ENCODE assay signal across 11 cellular contexts in genomic region chr2:74566423-74567085, GRCh38. TPM values are rescaled to one million over a fixed set of nuclear protein-coding genes. Genes with fewer than 3 reads are reported as not detected.
DNase-seq lines count a peak whose midpoint lies in the region; ATAC-seq and TF ChIP-seq lines count a peak whose summit lies in the region.
"Had no signal": no experiment of that assay in that cellular context is flagged by ENCODE, and none has a peak within 500 bp of the region (broad histone marks: within the 10 kb centered on the region; RNA-seq: fewer than 3 reads in every experiment).

No MANE protein-coding gene starts in this region.

- H3K79me2 ChIP-seq in GM23338 (replicated peaks; ENCODE audit: insufficient read depth): no peaks in the 10 kb centered on the region

- H3K27ac Mint-ChIP-seq in activated naive CD8-positive, alpha-beta T cell: peak overlapping the region; percentile 71
- H3K27ac Mint-ChIP-seq in GM23338: no peak overlapping the region

- no peaks in the 10 kb centered on the region; the same call in 1 of the 2 replicates for H4K20me1 ChIP-seq in GM23338 (replicated peaks; ENCODE audit: insufficient read depth)

- no peak for TF ChIP-seq CTCF in GM23338 (conservative IDR thresholded peaks at IDR 0.05; ENCODE audit: low read depth in 2 of 2)

- no peak overlapping the region for H3K4me2 ChIP-seq in GM23338

- H3K36me3 Mint-ChIP-seq in activated naive CD8-positive, alpha-beta T cell: no peaks in the 10 kb centered on the region
- H3K36me3 Mint-ChIP-seq in GM23338 (ENCODE audit: low read depth): no peaks in the 10 kb centered on the region

- H3K4me1 ChIP-seq in GM23338 (ENCODE audit: insufficient read depth): no peaks in the 10 kb centered on the region

- H3K9me3 Mint-ChIP-seq in activated naive CD8-positive, alpha-beta T cell (ENCODE audit: low read depth): no peaks in the 10 kb centered on the region
- no peaks in the 10 kb centered on the region for H3K9me3 Mint-ChIP-seq in GM23338
- H3K9me3 Mint-ChIP-seq: neural crest cell had no signal

- intact Hi-C loops in left colon (cut with DNase I, micrococcal nuclease): no loop called here

- DNase-seq in COLO829 (ENCODE audit: low spot score): peak; percentile 73
- peak; percentile 78 for DNase-seq in HCEC 1CT
- no peak for DNase-seq in left colon
- DNase-seq in GM23338 (ENCODE audit: low spot score): no peak
- DNase-seq in NCI-H1048 (lab: John Stamatoyannopoulos, UW): no peak
- DNase-seq in HuH-7 (ENCODE audit: low spot score): no peak
- DNase-seq: activated effector memory CD4-positive, alpha-beta T cell treated with Interleukin-2 at 50 U/mL for 16 hours; glutamatergic neuron had no signal

- no peaks in the 10 kb centered on the region for H3K9me2 ChIP-seq in GM23338 (ENCODE audit: insufficient read depth)

- H3K27me3 Mint-ChIP-seq in activated naive CD8-positive, alpha-beta T cell: peaks cover 8% of the 10 kb centered on the region
- H3K27me3 Mint-ChIP-seq in GM23338 (ENCODE audit: insufficient read depth, low read depth, poor library complexity): peaks cover 8% of the 10 kb centered on the region

- peak overlapping the region; percentile 41 for H3K4me3 Mint-ChIP-seq in activated naive CD8-positive, alpha-beta T cell
- H3K4me3 Mint-ChIP-seq in GM23338: no peak overlapping the region
- H3K4me3 Mint-ChIP-seq: neural crest cell had no signal

- H3K27ac ChIP-seq in GM23338 (ENCODE audit: low read depth): no peak overlapping the region

- H2AFZ ChIP-seq in GM23338: no peak overlapping the region

- peaks cover 8% of the 10 kb centered on the region for H3K4me1 Mint-ChIP-seq in activated naive CD8-positive, alpha-beta T cell (ENCODE audit: low read depth)
- peaks cover 5% of the 10 kb centered on the region; the same call in 1 of the 3 replicates for H3K4me1 Mint-ChIP-seq in GM23338
- H3K4me1 Mint-ChIP-seq: neural crest cell had no signal

- H3K36me3 ChIP-seq in GM23338 (ENCODE audit: insufficient read depth): no peaks in the 10 kb centered on the region

- peaks cover 4% of the 10 kb centered on the region; the same call in 1 of the 2 replicates for H3K27me3 ChIP-seq in GM23338 (ENCODE audit: insufficient read depth)

- peak; percentile 45 for ATAC-seq in left colon
- ATAC-seq in GM18520 (IDR thresholded peaks at IDR 0.05; ENCODE audit: unreplicated experiment): no peak
- no peak for ATAC-seq in GM23338

- H3F3A ChIP-seq in GM23338 (replicated peaks; ENCODE audit: low read depth): no peaks in the 10 kb centered on the region

- H3K4me3 ChIP-seq in GM23338: no peak overlapping the region

TF ChIP-seq in GM23338, 12 proteins besides CTCF, POLR2A, EP300 and RAD21:
- TF ChIP-seq ZNF331 (CRISPR knock-in tag; IDR thresholded peaks at IDR 0.05; ENCODE audit: low read depth) (no peak), EZH2phosphoT487 (IDR thresholded peaks at IDR 0.05; ENCODE audit: unreplicated experiment) (no peak), POLR2AphosphoS5 (IDR thresholded peaks at IDR 0.05; ENCODE audit: low read depth) (no peak)

RNA-seq across cellular contexts. Expression of gene DOK1, which starts 12.0 kb away (rescaled TPM):
- total RNA-seq in left colon: 10 to 100 TPM; 16.1 to 21.4 TPM
- 14.6 and 15.5 TPM in 2 replicates for total RNA-seq in GM23338 (2014; rRNA removed; shearing (Covaris generic))
- 3.4 and 3.9 TPM in 2 replicates for polyA plus RNA-seq in GM23338 (2016; fragmentation: Nextera tagmentation; extraction: Ambion mirVana)

RNA-seq across cellular contexts. Expression of gene LOXL3, which starts 12.8 kb away (rescaled TPM):
- total RNA-seq in left colon: 1 to 10 TPM; 1.5 to 3.4 TPM
- total RNA-seq in GM23338 (2014; rRNA removed; shearing (Covaris generic)): 12.2 and 14.9 TPM in 2 replicates
- 4.4 and 4.7 TPM in 2 replicates for polyA plus RNA-seq in GM23338 (2016; fragmentation: Nextera tagmentation; extraction: Ambion mirVana)

RNA-seq across cellular contexts. Expression of gene HTRA2, which starts 36.8 kb away (rescaled TPM):
- total RNA-seq in left colon: 10 to 100 TPM; 22.3 to 23.0 TPM
- total RNA-seq in GM23338 (2014; rRNA removed; shearing (Covaris generic)): 17.2 and 19.7 TPM in 2 replicates
- 17.8 and 19.5 TPM in 2 replicates for polyA plus RNA-seq in GM23338 (2016; fragmentation: Nextera tagmentation; extraction: Ambion mirVana)

RNA-seq across cellular contexts. Expression of gene AUP1, which starts 37.0 kb away (rescaled TPM):
- total RNA-seq in left colon: 100 to 1,000 TPM; 124 to 133 TPM
- 89.4 and 105 TPM in 2 replicates for total RNA-seq in GM23338 (2014; rRNA removed; shearing (Covaris generic))
- 98.7 and 101 TPM in 2 replicates for polyA plus RNA-seq in GM23338 (2016; fragmentation: Nextera tagmentation; extraction: Ambion mirVana)

RNA-seq across cellular contexts. Expression of gene DQX1, which starts 40.5 kb away (rescaled TPM):
- 10 to 100 TPM; 34.3 to 44.0 TPM for total RNA-seq in left colon
- total RNA-seq in GM23338 (2014; rRNA removed; shearing (Covaris generic)): 0.52 and 0.74 TPM in 2 replicates
- polyA plus RNA-seq in GM23338 (2016; fragmentation: Nextera tagmentation; extraction: Ambion mirVana): 0.32 and 0.54 TPM in 2 replicates

Comparison
In these comparisons a context has a peak if more than half of its experiments do, and no peak if none do; other contexts are left out.
1. DNase-seq: peak in COLO829 (single experiment) and HCEC 1CT (single experiment); none in left colon (0 of 2), GM23338 (single experiment), NCI-H1048 (single experiment) and HuH-7 (single experiment).